ENCODE assay signal across 8 cellular contexts in the genomic region with DNA sequence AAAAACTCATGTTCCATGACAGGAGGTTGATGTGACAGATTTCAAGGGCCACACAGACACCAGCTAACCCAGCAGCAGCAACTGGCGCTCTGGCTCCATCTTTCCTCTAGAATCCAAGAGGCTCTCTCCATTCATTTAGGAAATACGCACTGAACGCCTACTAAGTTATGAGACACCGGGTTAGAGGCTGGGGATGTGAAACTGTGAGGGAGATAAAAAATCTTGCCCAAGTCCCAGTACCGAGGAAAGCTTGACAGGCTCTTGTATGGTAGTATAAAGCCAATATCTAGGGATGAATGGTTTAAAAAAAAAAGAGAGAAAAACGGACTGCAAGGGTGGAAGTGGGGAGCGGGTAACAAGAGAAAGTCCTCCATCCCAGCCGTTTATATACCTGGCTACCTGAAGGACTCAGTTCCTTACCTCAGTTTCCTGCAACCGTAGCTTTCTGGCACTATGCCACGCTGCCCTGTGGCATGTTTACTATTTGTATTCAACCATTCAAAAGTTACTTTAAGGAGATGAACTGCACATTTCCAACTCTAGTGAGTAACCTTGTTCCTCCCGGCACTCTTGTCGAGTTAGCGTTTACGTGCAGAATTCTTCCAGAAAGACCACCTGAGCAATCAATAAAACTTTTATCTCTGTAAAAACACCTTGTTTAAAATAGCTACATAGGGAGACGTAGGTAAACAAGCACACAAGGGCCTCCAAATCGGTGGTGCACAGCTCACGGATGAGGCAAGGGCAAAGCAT. TPM values are rescaled to one million over a fixed set of nuclear protein-coding genes. Genes with fewer than 3 reads are reported as not detected.
A peak's percentile ranks its signal among the peaks of the same experiment; 100 is the strongest.
DNase-seq lines count a peak whose midpoint lies in the region; ATAC-seq and TF ChIP-seq lines count a peak whose summit lies in the region.

No MANE protein-coding gene starts in this region.

- H3K9me3 ChIP-seq in SK-N-MC (ENCODE audit: low read depth, low read length) (no peaks in the 10 kb centered on the region), psoas muscle (no peaks in the 10 kb centered on the region)

- H3K27ac Mint-ChIP-seq in T-helper 2 cell treated with Interferon-gamma antibody and Interleukin-4, amounts not matched to agents 5 μg/mL and 100 μg/mL, for 36 hours = peak overlapping the region; percentile 59

- H3K4me3 Mint-ChIP-seq in T-helper 2 cell treated with Interferon-gamma antibody and Interleukin-4, amounts not matched to agents 5 μg/mL and 100 μg/mL, for 36 hours = peak overlapping the region; percentile 85

- intact Hi-C loops in psoas muscle (cut with DNase I) = loop anchor here (1.0 to 5.0 kb wide), 3 partner anchors 36 to 86 kb away; partner anchors contain the start of gene MTRES1 (in 2 of the 2)

- peak overlapping the region; percentile 48 for H3K27ac ChIP-seq in SK-N-MC
- peak overlapping the region; percentile 53 for H3K27ac ChIP-seq in psoas muscle

- ATAC-seq in psoas muscle = no peak
- ATAC-seq in HG02938 (IDR thresholded peaks at IDR 0.05; ENCODE audit: unreplicated experiment) = no peak
- no peak for ATAC-seq in HG03108 (IDR thresholded peaks at IDR 0.05; ENCODE audit: unreplicated experiment)

- peaks cover 12% of the 10 kb centered on the region for H3K4me1 ChIP-seq in psoas muscle

- TF ChIP-seq CTCF in fibroblast of villous mesenchyme (IDR thresholded peaks at IDR 0.05; ENCODE audit: insufficient read depth, low read depth, low read length) = no peak
- TF ChIP-seq CTCF in psoas muscle (IDR thresholded peaks at IDR 0.05) = no peak

- H3K36me3 ChIP-seq in SK-N-MC (ENCODE audit: insufficient read depth, low read length) (no peaks in the 10 kb centered on the region), psoas muscle (ENCODE audit: insufficient read depth in 1 of 2, low read depth in 1 of 2) (no peaks in the 10 kb centered on the region)

- H3K36me3 Mint-ChIP-seq in T-helper 2 cell treated with Interferon-gamma antibody and Interleukin-4, amounts not matched to agents 5 μg/mL and 100 μg/mL, for 36 hours (ENCODE audit: low read depth) = no peaks in the 10 kb centered on the region

- peak overlapping the region; percentile 77 for H3K9ac ChIP-seq in SK-N-MC (ENCODE audit: insufficient read length)

- 36% methylated on average over 17 of the region's 17 CpGs for WGBS in psoas muscle, 3 donors

- H3K27me3 Mint-ChIP-seq in T-helper 2 cell treated with Interferon-gamma antibody and Interleukin-4, amounts not matched to agents 5 μg/mL and 100 μg/mL, for 36 hours (ENCODE audit: low read depth) = peaks cover 13% of the 10 kb centered on the region

- no peak for DNase-seq in T-helper 2 cell treated with Interferon-gamma antibody and Interleukin-4, amounts not matched to agents 5 μg/mL and 100 μg/mL, for 36 hours (ENCODE audit: low spot score)
- DNase-seq in T-helper 2 cell (no peak), SK-N-MC (ENCODE audit: low read depth, low spot score) (no peak), fibroblast of villous mesenchyme (ENCODE audit: low read depth) (no peak), psoas muscle (no peak), HPDE6-E6E7 (ENCODE audit: extremely low spot score) (no peak)

- H3K4me1 Mint-ChIP-seq in T-helper 2 cell treated with Interferon-gamma antibody and Interleukin-4, amounts not matched to agents 5 μg/mL and 100 μg/mL, for 36 hours (ENCODE audit: low read depth) = peaks cover 16% of the 10 kb centered on the region

- H3K27me3 ChIP-seq in psoas muscle (ENCODE audit: insufficient read depth in 3 of 3, low read length in 2 of 3) = no peaks in the 10 kb centered on the region

- no peaks in the 10 kb centered on the region for H3K9me3 Mint-ChIP-seq in T-helper 2 cell treated with Interferon-gamma antibody and Interleukin-4, amounts not matched to agents 5 μg/mL and 100 μg/mL, for 36 hours

- H3K4me3 ChIP-seq in SK-N-MC (peak overlapping the region; percentile 84), fibroblast of villous mesenchyme (ENCODE audit: low read depth, low read length) (peak overlapping the region; percentile 47), psoas muscle (peak overlapping the region; percentile 94)

RNA-seq across cellular contexts. Expression of gene BEND3, which starts 1.7 kb away (rescaled TPM):
- total RNA-seq in fibroblast of villous mesenchyme = 3.5 and 4.2 TPM in 2 replicates
- total RNA-seq in psoas muscle = 1 to 10 TPM; 1.6 to 3.8 (median 1.7) TPM
- polyA plus RNA-seq in psoas muscle = 1 to 10 TPM in 2 of 3 donors, under 1 TPM in 1; 0.52 to 2.0 (median 1.0) TPM
